In genomic region chr20:37881601-37882343, GRCh38 we compare ENCODE assay signal across 1 cellular context.
TF ChIP-seq lines count a peak whose summit lies in the region.

No MANE protein-coding gene starts in this region.

TF ChIP-seq in H1, 55 proteins besides CTCF, POLR2A, EP300 and RAD21:
- TF ChIP-seq CHD2 (IDR thresholded peaks at IDR 0.05; ENCODE audit: low read length) (no peak), BACH1 (IDR thresholded peaks at IDR 0.05; ENCODE audit: low read length) (no peak)
TF ChIP-seq in H1: peak in this region for 0.
